8 cellular contexts compared by ENCODE assay signal in genomic region chr15:44296625-44297524, GRCh38. TPM values are rescaled to one million over a fixed set of nuclear protein-coding genes. Genes with fewer than 3 reads are reported as not detected.
DNase-seq lines count a peak whose midpoint lies in the region; ATAC-seq and TF ChIP-seq lines count a peak whose summit lies in the region.

No MANE protein-coding gene starts in this region.

- DNase-seq in AG20443 (ENCODE audit: low spot score) (peak; percentile 27), H4 (ENCODE audit: low spot score) (peak; percentile 40), RPMI7951 (ENCODE audit: low read depth) (peak; percentile 58), epithelial cell of prostate (ENCODE audit: low read depth, low spot score) (peak; percentile 39), omental fat pad (ENCODE audit: low spot score) (no peak), amniotic stem cell (lab: John Stamatoyannopoulos, UW) (no peak)
- DNase-seq in NK-92 treated with Interleukin-12 subunit alpha and Interleukin-12 subunit beta, amount 100 ng/mL, for 24 hours (lab: John Stamatoyannopoulos, UW): no peak

- peak overlapping the region; percentile 77 for H3K27ac ChIP-seq in epithelial cell of prostate

- ATAC-seq in omental fat pad (ENCODE audit: low FRiP score) (peak; percentile 93), HG02623 (IDR thresholded peaks at IDR 0.05; ENCODE audit: unreplicated experiment) (no peak)

- no peak for TF ChIP-seq CTCF in omental fat pad (IDR thresholded peaks at IDR 0.05)

RNA-seq across cellular contexts. Expression of gene GOLM2, which starts 8.4 kb away (rescaled TPM):
- 61.0 and 72.1 TPM in 2 replicates for total RNA-seq in H4 (2014; rRNA removed; shearing (Covaris generic))
- total RNA-seq in RPMI7951 (2014; rRNA removed; shearing (Covaris generic)): 107 and 115 TPM in 2 replicates
- total RNA-seq in omental fat pad: 10 to 100 TPM; 62.0 to 79.3 (median 72.5) TPM

Comparison
In these comparisons a context has a peak if more than half of its experiments do, and no peak if none do; other contexts are left out.
1. DNase-seq: peak in AG20443 (single experiment), H4 (single experiment), RPMI7951 (single experiment) and epithelial cell of prostate (single experiment); none in omental fat pad (single experiment), NK-92 treated with Interleukin-12 subunit alpha and Interleukin-12 subunit beta, amount 100 ng/mL, for 24 hours (single experiment) and amniotic stem cell (single experiment).